23 cellular contexts compared by ENCODE assay signal in genomic region chr5:150576449-150576949, GRCh38.
"Had no signal": no experiment of that assay in that cellular context is flagged by ENCODE, and none has a peak within 500 bp of the region (broad histone marks: within the 10 kb centered on the region; RNA-seq: fewer than 3 reads in every experiment).

No MANE protein-coding gene starts in this region.

- H3K36me3 Mint-ChIP-seq: activated naive CD8-positive, alpha-beta T cell treated with anti-CD3 and anti-CD28 coated beads, Interleukin-2, amount 10 ng/mL, durations not matched to agents 7 days and 5 days; memory B cell; stimulated activated naive B cell treated with anti-CD40 and anti-IgM and Interleukin-4, amounts not matched to agents 10 μg/mL and 1 μg/mL and 100 μg/mL, for 72 hours had no signal

- H3K27ac ChIP-seq: breast epithelium, coronary artery, esophagus squamous epithelium, gastrocnemius medialis, prostate gland, thyroid gland had no signal

- H3K4me2 ChIP-seq: smooth muscle cell had no signal

- H3K36me3 ChIP-seq: breast epithelium, esophagus squamous epithelium, gastrocnemius medialis, prostate gland, thyroid gland had no signal

- H3K4me3 ChIP-seq: breast epithelium, coronary artery, esophagus squamous epithelium, gastrocnemius medialis, prostate gland, smooth muscle cell, thyroid gland had no signal

- H3K27me3 Mint-ChIP-seq: activated CD4-positive, alpha-beta T cell treated with anti-CD3 and anti-CD28 coated beads for 36 hours had no signal

- H3K4me1 ChIP-seq: breast epithelium, gastrocnemius medialis, prostate gland, thyroid gland had no signal

- H3K9me3 ChIP-seq: breast epithelium, esophagus squamous epithelium, gastrocnemius medialis, prostate gland, thyroid gland had no signal

- H3K4me3 Mint-ChIP-seq: activated B cell treated with CpG ODN at 0.5 μM for 24 hours; activated CD4-positive, alpha-beta T cell treated with anti-CD3 and anti-CD28 coated beads for 36 hours; activated naive CD4-positive, alpha-beta T cell treated with anti-CD3 and anti-CD28 coated beads for 36 hours; activated naive CD8-positive, alpha-beta T cell treated with anti-CD3 and anti-CD28 coated beads, Interleukin-2, amount 10 ng/mL, durations not matched to agents 7 days and 5 days; activated T-cell treated with anti-CD3 and anti-CD28 coated beads, Interleukin-2, amount 50 U/mL, for 4 hours; endodermal cell; memory B cell; stimulated activated naive B cell treated with anti-CD40 and anti-IgM and Interleukin-4, amounts not matched to agents 10 μg/mL and 1 μg/mL and 100 μg/mL, for 72 hours; T-helper 1 cell treated with Interleukin-12 subunit alpha and Interleukin-12 subunit beta and Interleukin-4 antibody, amounts not matched to agents 30 μg/mL and 1 μg/mL, for 36 hours had no signal

- DNase-seq: activated CD4-positive, alpha-beta T cell treated with anti-CD3 and anti-CD28 coated beads for 36 hours; activated CD4-positive, alpha-beta T cell treated with anti-CD3 and anti-CD28 coated beads, Interleukin-2, amount 50 U/mL, for 4 hours; activated CD8-positive, alpha-beta memory T cell treated with anti-CD3 and anti-CD28 coated beads, Interleukin-2, amount 50 U/mL, for 48 hours; activated naive CD4-positive, alpha-beta T cell treated with anti-CD3 and anti-CD28 coated beads for 36 hours; activated T-cell treated with anti-CD3 and anti-CD28 coated beads, Interleukin-2, amount 50 U/mL, for 4 hours; amniotic stem cell; esophagus squamous epithelium; left cardiac atrium; stimulated activated CD4-positive, alpha-beta T cell treated with anti-CD3 and anti-CD28 coated beads, Interleukin-15, amount 100 ng/mL, for 24 hours; stimulated activated naive B cell treated with anti-CD40 and anti-IgM and Interleukin-4, amounts not matched to agents 10 μg/mL and 1 μg/mL and 100 μg/mL, for 72 hours; T1000; thyroid gland had no signal

- H3K4me1 Mint-ChIP-seq: activated B cell treated with CpG ODN at 0.5 μM for 24 hours; activated CD4-positive, alpha-beta T cell treated with anti-CD3 and anti-CD28 coated beads for 36 hours; activated naive CD8-positive, alpha-beta T cell treated with anti-CD3 and anti-CD28 coated beads, Interleukin-2, amount 10 ng/mL, durations not matched to agents 7 days and 5 days; memory B cell; stimulated activated naive B cell treated with anti-CD40 and anti-IgM and Interleukin-4, amounts not matched to agents 10 μg/mL and 1 μg/mL and 100 μg/mL, for 72 hours had no signal

- H3K9me3 Mint-ChIP-seq: activated B cell treated with CpG ODN at 0.5 μM for 24 hours; activated naive CD4-positive, alpha-beta T cell treated with anti-CD3 and anti-CD28 coated beads for 36 hours; activated naive CD8-positive, alpha-beta T cell treated with anti-CD3 and anti-CD28 coated beads, Interleukin-2, amount 10 ng/mL, durations not matched to agents 7 days and 5 days; activated T-cell treated with anti-CD3 and anti-CD28 coated beads, Interleukin-2, amount 50 U/mL, for 4 hours; activated T-helper 2 cell treated with anti-CD3 and anti-CD28 coated beads, Interferon-gamma antibody, Interleukin-2, Interleukin-4, amounts not matched to agents 10 μg/mL and 5 μg/mL and 100 μg/mL, durations not matched to agents 14 hours and 24 hours and 36 hours; memory B cell; stimulated activated naive B cell treated with anti-CD40 and anti-IgM and Interleukin-4, amounts not matched to agents 10 μg/mL and 1 μg/mL and 100 μg/mL, for 72 hours; T-helper 1 cell treated with Interleukin-12 subunit alpha and Interleukin-12 subunit beta and Interleukin-4 antibody, amounts not matched to agents 30 μg/mL and 1 μg/mL, for 36 hours had no signal

- H3K27me3 ChIP-seq: breast epithelium, esophagus squamous epithelium, gastrocnemius medialis, thyroid gland had no signal

- ATAC-seq: activated CD4-positive, alpha-beta T cell treated with anti-CD3 and anti-CD28 coated beads for 36 hours; activated T-cell treated with anti-CD3 and anti-CD28 coated beads, Interleukin-2, amount 50 U/mL, for 4 hours; gastrocnemius medialis; left cardiac atrium; stimulated activated naive B cell treated with anti-CD40 and anti-IgM and Interleukin-4, amounts not matched to agents 10 μg/mL and 1 μg/mL and 100 μg/mL, for 72 hours had no signal

- H3K27ac Mint-ChIP-seq: activated B cell treated with CpG ODN at 0.5 μM for 24 hours; activated CD4-positive, alpha-beta T cell treated with anti-CD3 and anti-CD28 coated beads for 36 hours; activated naive CD4-positive, alpha-beta T cell treated with anti-CD3 and anti-CD28 coated beads for 36 hours; activated naive CD8-positive, alpha-beta T cell treated with anti-CD3 and anti-CD28 coated beads, Interleukin-2, amount 10 ng/mL, durations not matched to agents 7 days and 5 days; activated T-helper 2 cell treated with anti-CD3 and anti-CD28 coated beads, Interferon-gamma antibody, Interleukin-2, Interleukin-4, amounts not matched to agents 10 μg/mL and 5 μg/mL and 100 μg/mL, durations not matched to agents 14 hours and 24 hours and 36 hours; endodermal cell; memory B cell; stimulated activated naive B cell treated with anti-CD40 and anti-IgM and Interleukin-4, amounts not matched to agents 10 μg/mL and 1 μg/mL and 100 μg/mL, for 72 hours; T-helper 1 cell treated with Interleukin-12 subunit alpha and Interleukin-12 subunit beta and Interleukin-4 antibody, amounts not matched to agents 30 μg/mL and 1 μg/mL, for 36 hours had no signal
